ENCODE assay signal across 1 cellular context in genomic region chr6:31497595-31498476, GRCh38.
TF ChIP-seq lines count a peak whose summit lies in the region.

TSS of gene MICB (plus strand) at chr6:31498145. CDS start at chr6:31498194, 49 bp downstream.

TF ChIP-seq in GM12878, 131 proteins besides CTCF, POLR2A, EP300 and RAD21 (continued from another document and continues in another):
- no peak for TF ChIP-seq ZBTB11 (CRISPR knock-in tag; IDR thresholded peaks at IDR 0.05)
- TF ChIP-seq BRCA1 (IDR thresholded peaks at IDR 0.05; ENCODE audit: low read depth, low read length), result no peak
- TF ChIP-seq IKZF1 (conservative IDR thresholded peaks at IDR 0.05), result peak; percentile 58
- TF ChIP-seq USF1 (IDR thresholded peaks at IDR 0.05; ENCODE audit: borderline replicate concordance, extremely low read length, insufficient read depth, low read depth, low read length), result no peak
- TF ChIP-seq YY1 (IDR thresholded peaks at IDR 0.05; ENCODE audit: low read depth, low read length), result no peak
- TF ChIP-seq RELB (IDR thresholded peaks at IDR 0.05; ENCODE audit: low read depth), result peak; percentile 85
- TF ChIP-seq NRF1 (conservative IDR thresholded peaks at IDR 0.05; ENCODE audit: low read depth, low read length), result peak; percentile 32
- TF ChIP-seq TBL1XR1 (IDR thresholded peaks at IDR 0.05; ENCODE audit: low read depth, low read length), result no peak
- no peak for TF ChIP-seq SUPT20H (IDR thresholded peaks at IDR 0.05; ENCODE audit: borderline replicate concordance, control insufficient read depth, low read depth, low read length)
- TF ChIP-seq YBX1 (IDR thresholded peaks at IDR 0.05), result no peak
- TF ChIP-seq TCF3 (IDR thresholded peaks at IDR 0.05; ENCODE audit: borderline replicate concordance, insufficient read depth, low read depth, low read length), result no peak
- no peak for TF ChIP-seq WRNIP1 (IDR thresholded peaks at IDR 0.05; ENCODE audit: borderline replicate concordance, low read depth, low read length)
- no peak for TF ChIP-seq SMAD5 (IDR thresholded peaks at IDR 0.05; ENCODE audit: low read depth)
- no peak for TF ChIP-seq SIX5 (IDR thresholded peaks at IDR 0.05; ENCODE audit: low read depth, low read length, severe bottlenecking)
- TF ChIP-seq CEBPB (IDR thresholded peaks at IDR 0.05; ENCODE audit: borderline replicate concordance in 1 of 2, low read depth in 2 of 2, low read length in 2 of 2), result no peak
- no peak for TF ChIP-seq KAT2A (conservative IDR thresholded peaks at IDR 0.05; ENCODE audit: control insufficient read depth, low read depth, low read length)
- TF ChIP-seq NR2C2 (IDR thresholded peaks at IDR 0.05; ENCODE audit: borderline replicate concordance, control insufficient read depth, insufficient read length, low read depth), result no peak
- no peak for TF ChIP-seq REST (IDR thresholded peaks at IDR 0.05; ENCODE audit: low read depth, low read length)
- TF ChIP-seq LARP7 (IDR thresholded peaks at IDR 0.05), result 0 out of 2 replicates have a peak, but pooled peaks have one; percentile 16
- TF ChIP-seq BMI1 (IDR thresholded peaks at IDR 0.05; ENCODE audit: borderline replicate concordance), result no peak
- TF ChIP-seq ZBED1 (IDR thresholded peaks at IDR 0.05; ENCODE audit: borderline replicate concordance), result no peak
- TF ChIP-seq IRF5 (IDR thresholded peaks at IDR 0.05; ENCODE audit: borderline replicate concordance), result no peak
- no peak for TF ChIP-seq PAX5 (IDR thresholded peaks at IDR 0.05; ENCODE audit: borderline replicate concordance, low read depth, low read length)
- no peak for TF ChIP-seq FOXM1 (IDR thresholded peaks at IDR 0.05; ENCODE audit: low read depth, low read length)
- no peak for TF ChIP-seq SUZ12 (IDR thresholded peaks at IDR 0.05; ENCODE audit: unreplicated experiment)
- peak; percentile 55; the same call in 1 of the 2 replicates for TF ChIP-seq MLLT1 (IDR thresholded peaks at IDR 0.05)
- TF ChIP-seq SREBF1 (IDR thresholded peaks at IDR 0.05; ENCODE audit: low read length), result peak; percentile 46
- TF ChIP-seq HCFC1 (IDR thresholded peaks at IDR 0.05; ENCODE audit: low read length), result 0 out of 2 replicates have a peak, but pooled peaks have one; percentile 8
- TF ChIP-seq STAT1 (conservative IDR thresholded peaks at IDR 0.05), result no peak
- peak; percentile 53 for TF ChIP-seq SP1 (IDR thresholded peaks at IDR 0.05; ENCODE audit: low read depth, low read length)
- TF ChIP-seq SRF (IDR thresholded peaks at IDR 0.05; ENCODE audit: low read depth in 2 of 2, low read length in 2 of 2), result 0 out of 4 replicates have a peak, but pooled peaks of 1 of the 2 experiments have one; percentile 16
- no peak for TF ChIP-seq JUNB (IDR thresholded peaks at IDR 0.05)
- TF ChIP-seq MEF2B (IDR thresholded peaks at IDR 0.05; ENCODE audit: partially characterized antibody, poor library complexity, severe bottlenecking), result no peak
- TF ChIP-seq ZNF622 (IDR thresholded peaks at IDR 0.05), result no peak
- no peak for TF ChIP-seq GATAD2B (conservative IDR thresholded peaks at IDR 0.05; ENCODE audit: low read depth)
- TF ChIP-seq E2F8 (IDR thresholded peaks at IDR 0.05; ENCODE audit: low read depth, partially characterized antibody), result no peak
- TF ChIP-seq NR2C1 (IDR thresholded peaks at IDR 0.05), result no peak
- TF ChIP-seq CHD1 (IDR thresholded peaks at IDR 0.05; ENCODE audit: low read depth, low read length), result peak; percentile 85; the same call in 1 of the 2 replicates
- TF ChIP-seq NFXL1 (IDR thresholded peaks at IDR 0.05; ENCODE audit: borderline replicate concordance), result no peak
- TF ChIP-seq ZNF687 (IDR thresholded peaks at IDR 0.05), result no peak
- TF ChIP-seq POLR2AphosphoS5 (IDR thresholded peaks at IDR 0.05; ENCODE audit: low read length), result peak; percentile 56; the same call in 1 of the 2 replicates
- no peak for TF ChIP-seq MEF2A (IDR thresholded peaks at IDR 0.05; ENCODE audit: insufficient read depth, low read depth, low read length)
- TF ChIP-seq HDAC6 (IDR thresholded peaks at IDR 0.05; ENCODE audit: unreplicated experiment), result no peak
- TF ChIP-seq MYB (IDR thresholded peaks at IDR 0.05; ENCODE audit: borderline replicate concordance, low read depth, low read length), result no peak
- no peak for TF ChIP-seq MTA2 (IDR thresholded peaks at IDR 0.05; ENCODE audit: low read depth)
- no peak for TF ChIP-seq IRF4 (IDR thresholded peaks at IDR 0.05; ENCODE audit: low read depth, low read length)
